In genomic region chr1:156804572-156805243, GRCh38 we compare ENCODE assay signal across 10 cellular contexts. TPM values are rescaled to one million over a fixed set of nuclear protein-coding genes. Genes with fewer than 3 reads are reported as not detected.
A peak's percentile ranks its signal among the peaks of the same experiment; 100 is the strongest.
DNase-seq lines count a peak whose midpoint lies in the region; TF ChIP-seq lines count a peak whose summit lies in the region.
"Had no signal": no experiment of that assay in that cellular context is flagged by ENCODE, and none has a peak within 500 bp of the region (broad histone marks: within the 10 kb centered on the region; RNA-seq: fewer than 3 reads in every experiment).

No MANE protein-coding gene starts in this region.

- H3K36me3 ChIP-seq in colonic mucosa, result peaks cover 8% of the 10 kb centered on the region
- H3K36me3 ChIP-seq: ovary had no signal

- no peaks in the 10 kb centered on the region for H3K9me3 Mint-ChIP-seq in activated CD4-positive, alpha-beta memory T cell treated with anti-CD3 and anti-CD28 coated beads for 36 hours

- POLR2A ChIA-PET in activated CD4-positive, alpha-beta memory T cell treated with anti-CD3 and anti-CD28 coated beads for 36 hours (lab: Charles Lee), result interaction anchor here (0.6 to 1.4 kb wide), 6 partner anchors 10 to 77 kb away, joined by 3 to 5 read pairs (median 4); partner anchors contain the start of gene METTL25B

- DNase-seq in CMK (ENCODE audit: low read depth), result peak; percentile 22
- DNase-seq in NCI-H2029 (lab: John Stamatoyannopoulos, UW), result peak; percentile 89
- DNase-seq in activated CD4-positive, alpha-beta memory T cell treated with anti-CD3 and anti-CD28 coated beads for 36 hours, result no peak
- peak; percentile 47 for DNase-seq in midbrain (lab: John Stamatoyannopoulos, UW)
- DNase-seq in iPS-NIHi7 (ENCODE audit: extremely low spot score), result no peak
- DNase-seq in AG08395 (ENCODE audit: low spot score), result no peak
- DNase-seq in colonic mucosa, result no peak
- DNase-seq in OCI-M2 (lab: John Stamatoyannopoulos, UW; ENCODE audit: unreplicated experiment), result no peak
- DNase-seq: NCI-H1105, ovary had no signal

- H3K27ac ChIP-seq in colonic mucosa, result no peak overlapping the region
- H3K27ac ChIP-seq: ovary had no signal

- H3K9ac ChIP-seq in colonic mucosa (ENCODE audit: low read depth in 2 of 2, low read length in 2 of 2), result no peak overlapping the region

- no peak overlapping the region for H3K4me3 Mint-ChIP-seq in activated CD4-positive, alpha-beta memory T cell treated with anti-CD3 and anti-CD28 coated beads for 36 hours

- H3K27me3 ChIP-seq in colonic mucosa, result no peaks in the 10 kb centered on the region
- H3K27me3 ChIP-seq: ovary had no signal

- H3K27me3 Mint-ChIP-seq in activated CD4-positive, alpha-beta memory T cell treated with anti-CD3 and anti-CD28 coated beads for 36 hours, result no peaks in the 10 kb centered on the region

- H3K4me1 ChIP-seq in colonic mucosa, result no peaks in the 10 kb centered on the region

- H3K36me3 Mint-ChIP-seq in activated CD4-positive, alpha-beta memory T cell treated with anti-CD3 and anti-CD28 coated beads for 36 hours, result peaks cover 48% of the 10 kb centered on the region

- TF ChIP-seq CTCF in colonic mucosa (IDR thresholded peaks at IDR 0.05), result no peak

- CTCF ChIA-PET in activated CD4-positive, alpha-beta memory T cell treated with anti-CD3 and anti-CD28 coated beads for 36 hours (lab: Charles Lee), result interaction anchor here (0.8 to 4.6 kb wide), 4 partner anchors 12 to 115 kb away, joined by 3 to 41 read pairs (median 6); partner anchors contain the start of genes INSRR, NTRK1 and SH2D2A

- intact Hi-C loops in activated CD4-positive, alpha-beta memory T cell treated with anti-CD3 and anti-CD28 coated beads for 36 hours (cut with micrococcal nuclease), result no loop called here
- intact Hi-C loops in colonic mucosa (cut with DNase I), result no loop called here

- H3K4me1 Mint-ChIP-seq in activated CD4-positive, alpha-beta memory T cell treated with anti-CD3 and anti-CD28 coated beads for 36 hours (ENCODE audit: low read depth), result peaks cover 59% of the 10 kb centered on the region

- H3K4me3 ChIP-seq in colonic mucosa, result no peak overlapping the region
- H3K4me3 ChIP-seq: ovary had no signal

- peak overlapping the region; percentile 68 for H3K27ac Mint-ChIP-seq in activated CD4-positive, alpha-beta memory T cell treated with anti-CD3 and anti-CD28 coated beads for 36 hours

- H3K9me3 ChIP-seq in colonic mucosa, result no peaks in the 10 kb centered on the region
- H3K9me3 ChIP-seq: ovary had no signal

RNA-seq across cellular contexts. Expression of gene SH2D2A, which starts 11.9 kb away (rescaled TPM):
- total RNA-seq in activated CD4-positive, alpha-beta memory T cell treated with anti-CD3 and anti-CD28 coated beads for 36 hours, result 100 to 1,000 TPM; 280 to 294 TPM
- 1 to 10 TPM; 1.9 to 3.1 TPM for total RNA-seq in colonic mucosa

RNA-seq across cellular contexts. Expression of gene PRCC, which starts 37.4 kb away (rescaled TPM):
- total RNA-seq in activated CD4-positive, alpha-beta memory T cell treated with anti-CD3 and anti-CD28 coated beads for 36 hours, result 10 to 100 TPM; 58.6 to 67.2 TPM
- total RNA-seq in colonic mucosa, result 10 to 100 TPM; 57.1 to 58.7 TPM

RNA-seq across cellular contexts. Expression of gene HDGF, which starts 53.2 kb away (rescaled TPM):
- total RNA-seq in activated CD4-positive, alpha-beta memory T cell treated with anti-CD3 and anti-CD28 coated beads for 36 hours, result 100 to 1,000 TPM; 357 to 365 TPM
- total RNA-seq in colonic mucosa, result 100 to 1,000 TPM; 215 to 438 TPM

RNA-seq across cellular contexts. Expression of gene INSRR, which starts 54.2 kb away (rescaled TPM):
- under 1 TPM; 0.05 to 0.14 TPM for total RNA-seq in activated CD4-positive, alpha-beta memory T cell treated with anti-CD3 and anti-CD28 coated beads for 36 hours
- total RNA-seq in colonic mucosa, result not detected

RNA-seq across cellular contexts. Expression of gene NTRK1, which starts 56.0 kb away (rescaled TPM):
- 1 to 10 TPM; 6.4 to 6.7 TPM for total RNA-seq in activated CD4-positive, alpha-beta memory T cell treated with anti-CD3 and anti-CD28 coated beads for 36 hours
- 1 to 10 TPM in 1 of 2 donors, under 1 TPM in 1; 0.56 to 1.1 TPM for total RNA-seq in colonic mucosa

Comparison
In these comparisons a context has a peak if more than half of its experiments do, and no peak if none do; other contexts are left out.
1. DNase-seq: peak in CMK (single experiment), NCI-H2029 (single experiment) and midbrain (single experiment); none in activated CD4-positive, alpha-beta memory T cell treated with anti-CD3 and anti-CD28 coated beads for 36 hours (single experiment), iPS-NIHi7 (single experiment), AG08395 (single experiment), colonic mucosa (single experiment) and OCI-M2 (single experiment).
2. RNA of gene SH2D2A, which starts 11.9 kb away (total RNA-seq): 280 to 294 TPM in activated CD4-positive, alpha-beta memory T cell treated with anti-CD3 and anti-CD28 coated beads for 36 hours; 1.9 to 3.1 TPM in colonic mucosa; every median in the first group is over 10 times any median in the second.